ENCODE assay signal across 10 cellular contexts in the genomic region with DNA sequence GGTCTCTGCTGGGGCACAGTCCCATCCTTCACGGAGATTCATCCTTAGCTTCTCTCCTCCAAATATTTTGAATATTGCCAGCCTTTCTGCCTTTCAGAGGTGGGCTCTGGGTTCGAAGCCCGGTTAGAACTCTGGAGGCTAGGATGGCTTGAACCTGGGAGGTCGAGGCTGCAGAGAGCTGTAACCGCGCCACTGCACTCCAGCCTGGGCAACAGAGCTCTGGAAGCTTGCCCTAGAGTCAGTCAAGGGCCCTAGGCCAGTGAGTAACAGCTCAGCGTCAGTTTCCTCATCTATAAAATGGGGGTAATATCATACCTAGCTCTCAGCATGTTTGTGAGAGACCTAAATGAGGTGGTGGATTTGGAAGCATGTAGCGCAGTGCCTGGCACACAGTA. TPM values are rescaled to one million over a fixed set of nuclear protein-coding genes. Genes with fewer than 3 reads are reported as not detected.
DNase-seq lines count a peak whose midpoint lies in the region; ATAC-seq and TF ChIP-seq lines count a peak whose summit lies in the region.
"Had no signal": no experiment of that assay in that cellular context is flagged by ENCODE, and none has a peak within 500 bp of the region (broad histone marks: within the 10 kb centered on the region; RNA-seq: fewer than 3 reads in every experiment).

No MANE protein-coding gene starts in this region.

- peaks cover 71% of the 10 kb centered on the region for H3K36me3 Mint-ChIP-seq in stimulated activated naive CD8-positive, alpha-beta T cell treated with anti-CD3 and anti-CD28 coated beads, Interleukin-15, Interleukin-2, amounts not matched to agents 100 ng/mL and 50 ng/mL, for 24 hours (ENCODE audit: low read depth)
- peaks cover 78% of the 10 kb centered on the region for H3K36me3 Mint-ChIP-seq in activated naive CD8-positive, alpha-beta T cell treated with anti-CD3 and anti-CD28 coated beads for 36 hours

- peaks cover 4 to 14% of the 10 kb centered on the region in 2 donors for H3K4me1 ChIP-seq in muscle layer of duodenum (ENCODE audit: control insufficient read depth in 1 of 2, insufficient read depth in 2 of 2, low read length in 2 of 2)
- peaks cover 9% of the 10 kb centered on the region for H3K4me1 ChIP-seq in vagina

- TF ChIP-seq POLR2A in vagina (IDR thresholded peaks at IDR 0.05) = no peak

- H3K9me3 ChIP-seq in muscle layer of duodenum (ENCODE audit: control insufficient read depth in 1 of 2, low read length in 2 of 2) (no peaks in the 10 kb centered on the region), vagina (no peaks in the 10 kb centered on the region)
- H3K9me3 ChIP-seq: ovary had no signal

- H3K27ac Mint-ChIP-seq in stimulated activated naive CD8-positive, alpha-beta T cell treated with anti-CD3 and anti-CD28 coated beads, Interleukin-15, Interleukin-2, amounts not matched to agents 100 ng/mL and 50 ng/mL, for 24 hours = peak overlapping the region; percentile 99
- peak overlapping the region; percentile 93 for H3K27ac Mint-ChIP-seq in activated naive CD8-positive, alpha-beta T cell treated with anti-CD3 and anti-CD28 coated beads for 36 hours

- no peak for DNase-seq in stimulated activated naive CD8-positive, alpha-beta T cell treated with anti-CD3 and anti-CD28 coated beads, Interleukin-15, Interleukin-2, amounts not matched to agents 100 U/mL and 50 U/mL, for 24 hours
- no peak for DNase-seq in activated naive CD8-positive, alpha-beta T cell treated with anti-CD3 and anti-CD28 coated beads for 36 hours
- DNase-seq in vagina (ENCODE audit: extremely low spot score in 2 of 2) (no peak), amniotic stem cell (lab: John Stamatoyannopoulos, UW) (no peak), DMS 273 (lab: John Stamatoyannopoulos, UW; ENCODE audit: unreplicated experiment) (no peak)

- peak overlapping the region; percentile 98 for H3K4me3 Mint-ChIP-seq in stimulated activated naive CD8-positive, alpha-beta T cell treated with anti-CD3 and anti-CD28 coated beads, Interleukin-15, Interleukin-2, amounts not matched to agents 100 ng/mL and 50 ng/mL, for 24 hours
- H3K4me3 Mint-ChIP-seq in activated naive CD8-positive, alpha-beta T cell treated with anti-CD3 and anti-CD28 coated beads for 36 hours = peak overlapping the region; percentile 100

- no peaks in the 10 kb centered on the region for H3K27me3 Mint-ChIP-seq in stimulated activated naive CD8-positive, alpha-beta T cell treated with anti-CD3 and anti-CD28 coated beads, Interleukin-15, Interleukin-2, amounts not matched to agents 100 ng/mL and 50 ng/mL, for 24 hours
- H3K27me3 Mint-ChIP-seq in activated naive CD8-positive, alpha-beta T cell treated with anti-CD3 and anti-CD28 coated beads for 36 hours = peaks cover 4% of the 10 kb centered on the region

- ATAC-seq in stimulated activated naive CD8-positive, alpha-beta T cell treated with anti-CD3 and anti-CD28 coated beads, Interleukin-15, Interleukin-2, amounts not matched to agents 100 U/mL and 50 U/mL, for 24 hours = no peak
- no peak for ATAC-seq in HG02981 (IDR thresholded peaks at IDR 0.05; ENCODE audit: unreplicated experiment)

- H3K27ac ChIP-seq in muscle layer of duodenum (ENCODE audit: low read length) (peak overlapping the region; percentile 60), vagina (peak overlapping the region; percentile 30)
- H3K27ac ChIP-seq: ovary had no signal

- H3K4me3 ChIP-seq in muscle layer of duodenum (ENCODE audit: low read depth in 1 of 2, low read length in 2 of 2) (peak overlapping the region in 1 of 2 donors; percentile 60), vagina (no peak overlapping the region)
- H3K4me3 ChIP-seq: ovary had no signal

- peaks cover 81% of the 10 kb centered on the region for H3K4me1 Mint-ChIP-seq in stimulated activated naive CD8-positive, alpha-beta T cell treated with anti-CD3 and anti-CD28 coated beads, Interleukin-15, Interleukin-2, amounts not matched to agents 100 ng/mL and 50 ng/mL, for 24 hours (ENCODE audit: low read depth)
- H3K4me1 Mint-ChIP-seq in activated naive CD8-positive, alpha-beta T cell treated with anti-CD3 and anti-CD28 coated beads for 36 hours = peaks cover 68% of the 10 kb centered on the region

- intact Hi-C loops in vagina (cut with DNase I) = no loop called here

- H3K27me3 ChIP-seq in muscle layer of duodenum (ENCODE audit: low read depth, low read length) = no peaks in the 10 kb centered on the region
- no peaks in the 10 kb centered on the region for H3K27me3 ChIP-seq in vagina
- H3K27me3 ChIP-seq: ovary had no signal

- TF ChIP-seq CTCF in vagina (IDR thresholded peaks at IDR 0.05) = no peak

- no peaks in the 10 kb centered on the region for H3K9me3 Mint-ChIP-seq in stimulated activated naive CD8-positive, alpha-beta T cell treated with anti-CD3 and anti-CD28 coated beads, Interleukin-15, Interleukin-2, amounts not matched to agents 100 ng/mL and 50 ng/mL, for 24 hours
- no peaks in the 10 kb centered on the region for H3K9me3 Mint-ChIP-seq in activated naive CD8-positive, alpha-beta T cell treated with anti-CD3 and anti-CD28 coated beads for 36 hours

- H3K36me3 ChIP-seq in muscle layer of duodenum (ENCODE audit: control insufficient read depth in 1 of 2, insufficient read depth in 2 of 2, low read length in 2 of 2) (no peaks in the 10 kb centered on the region), vagina (no peaks in the 10 kb centered on the region)
- H3K36me3 ChIP-seq: ovary had no signal

RNA-seq across cellular contexts. Expression of a gene that starts 3.2 kb away (rescaled TPM):
- 100 to 1,000 TPM; 457 to 467 TPM for total RNA-seq in activated naive CD8-positive, alpha-beta T cell treated with anti-CD3 and anti-CD28 coated beads for 36 hours
- 17.4 TPM for total RNA-seq in vagina

RNA-seq across cellular contexts. Expression of a gene that starts 10.5 kb away (rescaled TPM):
- total RNA-seq in activated naive CD8-positive, alpha-beta T cell treated with anti-CD3 and anti-CD28 coated beads for 36 hours = 100 to 1,000 TPM; 203 to 208 TPM
- 760 TPM for total RNA-seq in vagina

RNA-seq across cellular contexts. Expression of a gene that starts 10.7 kb away (rescaled TPM):
- not detected for total RNA-seq in activated naive CD8-positive, alpha-beta T cell treated with anti-CD3 and anti-CD28 coated beads for 36 hours
- not detected for total RNA-seq in vagina
- total RNA-seq: NCI-H460, ovary had no signal

RNA-seq across cellular contexts. Expression of a gene that starts 16.2 kb away (rescaled TPM):
- 100 to 1,000 TPM; 556 to 557 TPM for total RNA-seq in activated naive CD8-positive, alpha-beta T cell treated with anti-CD3 and anti-CD28 coated beads for 36 hours
- total RNA-seq in vagina = 199 TPM

RNA-seq across cellular contexts. Expression of a gene that starts 16.4 kb away (rescaled TPM):
- total RNA-seq in activated naive CD8-positive, alpha-beta T cell treated with anti-CD3 and anti-CD28 coated beads for 36 hours = 100 to 1,000 TPM; 130 to 140 TPM
- total RNA-seq in vagina = 21.9 TPM

Comparison
In these comparisons a context has a peak if more than half of its experiments do, and no peak if none do; other contexts are left out.
1. RNA of a gene that starts 3.2 kb away (total RNA-seq): 457 to 467 TPM in activated naive CD8-positive, alpha-beta T cell treated with anti-CD3 and anti-CD28 coated beads for 36 hours; 17.4 TPM in vagina (single experiment); every median in the first group is over 10 times any median in the second.